Comparison of ENCODE assay signal across 19 cellular contexts in the genomic region with DNA sequence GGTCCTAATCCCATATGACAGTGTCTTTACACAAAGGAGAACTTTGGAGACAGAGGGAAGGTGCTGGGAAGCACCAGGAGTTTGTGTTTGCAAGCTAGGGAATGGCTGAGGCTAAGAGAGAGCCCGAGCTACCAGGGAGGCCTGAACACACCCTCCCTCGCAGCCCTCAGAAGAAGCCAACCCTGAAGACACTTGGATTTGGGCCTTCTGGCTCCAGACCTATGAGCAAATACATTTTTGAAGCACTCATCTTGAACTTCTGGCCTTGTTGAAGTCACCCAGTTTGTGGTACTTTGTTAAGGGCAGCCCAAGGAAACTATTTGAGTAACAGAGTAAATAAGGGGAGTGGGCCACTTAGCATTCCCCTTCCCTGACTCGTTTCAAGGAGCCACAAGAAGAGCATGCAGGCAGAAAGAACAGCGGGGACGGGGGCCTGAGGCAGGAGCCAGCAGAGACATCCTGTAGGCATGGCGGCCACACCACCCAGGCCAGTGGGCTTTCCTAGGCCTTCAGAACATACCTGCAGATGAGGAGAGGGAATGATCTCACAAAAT. TPM values are rescaled to one million over a fixed set of nuclear protein-coding genes. Genes with fewer than 3 reads are reported as not detected.
A peak's percentile ranks its signal among the peaks of the same experiment; 100 is the strongest.
DNase-seq lines count a peak whose midpoint lies in the region; ATAC-seq and TF ChIP-seq lines count a peak whose summit lies in the region.
"Had no signal": no experiment of that assay in that cellular context is flagged by ENCODE, and none has a peak within 500 bp of the region (broad histone marks: within the 10 kb centered on the region; RNA-seq: fewer than 3 reads in every experiment).

No MANE protein-coding gene starts in this region.

- H3K4me3 Mint-ChIP-seq in activated T-helper 2 cell treated with anti-CD3 and anti-CD28 coated beads, Interferon-gamma antibody, Interleukin-2, Interleukin-4, amounts not matched to agents 10 μg/mL and 5 μg/mL and 100 μg/mL, durations not matched to agents 14 hours and 24 hours and 36 hours (ENCODE audit: low read depth): no peak overlapping the region
- H3K4me3 Mint-ChIP-seq: CD14-positive monocyte; CD4-positive, alpha-beta memory T cell had no signal

- no peak overlapping the region for H3K18ac ChIP-seq in neuronal stem cell (ENCODE audit: low read length)

- H3K23ac ChIP-seq in neuronal stem cell (ENCODE audit: low read depth, low read length, poor library complexity): no peak overlapping the region

- TF ChIP-seq CTCF in right atrium auricular region (IDR thresholded peaks at IDR 0.05): no peak
- TF ChIP-seq CTCF in left lung (IDR thresholded peaks at IDR 0.05): no peak
- no peak for TF ChIP-seq CTCF in upper lobe of right lung (IDR thresholded peaks at IDR 0.05)

- no peaks in the 10 kb centered on the region for H3K79me1 ChIP-seq in neuronal stem cell (ENCODE audit: low read depth, low read length)

- no peak overlapping the region for H3K4ac ChIP-seq in neuronal stem cell (ENCODE audit: low read length)

- H3K36me3 Mint-ChIP-seq in activated T-helper 2 cell treated with anti-CD3 and anti-CD28 coated beads, Interferon-gamma antibody, Interleukin-2, Interleukin-4, amounts not matched to agents 10 μg/mL and 5 μg/mL and 100 μg/mL, durations not matched to agents 14 hours and 24 hours and 36 hours (ENCODE audit: low read depth): no peaks in the 10 kb centered on the region
- H3K36me3 Mint-ChIP-seq: CD14-positive monocyte; CD4-positive, alpha-beta memory T cell had no signal

- H3K4me2 ChIP-seq in neuronal stem cell (ENCODE audit: insufficient read depth, low read length, poor library complexity, severe bottlenecking): no peak overlapping the region
- H3K4me2 ChIP-seq: BLaER1 had no signal

- H3K14ac ChIP-seq in neuronal stem cell (ENCODE audit: low read length): no peak overlapping the region

- H4K91ac ChIP-seq in neuronal stem cell (ENCODE audit: low read depth, low read length, poor library complexity): no peak overlapping the region

- no peaks in the 10 kb centered on the region for H3K4me1 ChIP-seq in right atrium auricular region
- no peaks in the 10 kb centered on the region for H3K4me1 ChIP-seq in left lung
- peaks cover 0 to 2% of the 10 kb centered on the region in 2 donors for H3K4me1 ChIP-seq in neuronal stem cell (ENCODE audit: control insufficient read depth in 2 of 2, insufficient read depth in 1 of 2, low read depth in 1 of 2, low read length in 2 of 2)
- peaks cover 11% of the 10 kb centered on the region for H3K4me1 ChIP-seq in upper lobe of right lung
- H3K4me1 ChIP-seq: BLaER1 had no signal

- no peak overlapping the region for H2BK15ac ChIP-seq in neuronal stem cell (ENCODE audit: low read length)

- H3K9me3 ChIP-seq in right atrium auricular region (peaks cover 0 to 4% of the 10 kb centered on the region in 2 donors), left lung (no peaks in the 10 kb centered on the region), neuronal stem cell (replicated peaks in 1 of 2; ENCODE audit: control insufficient read depth in 2 of 2, insufficient read depth in 1 of 2, low read depth in 1 of 2, low read length in 2 of 2) (no peaks in the 10 kb centered on the region), upper lobe of right lung (no peaks in the 10 kb centered on the region)
- H3K9me3 ChIP-seq: BLaER1 had no signal

- no peaks in the 10 kb centered on the region for H3K4me1 Mint-ChIP-seq in activated T-helper 2 cell treated with anti-CD3 and anti-CD28 coated beads, Interferon-gamma antibody, Interleukin-2, Interleukin-4, amounts not matched to agents 10 μg/mL and 5 μg/mL and 100 μg/mL, durations not matched to agents 14 hours and 24 hours and 36 hours (ENCODE audit: low read depth)
- H3K4me1 Mint-ChIP-seq: CD4-positive, alpha-beta memory T cell had no signal

- no peaks in the 10 kb centered on the region for H3K9me3 Mint-ChIP-seq in activated T-helper 2 cell treated with anti-CD3 and anti-CD28 coated beads, Interferon-gamma antibody, Interleukin-2, Interleukin-4, amounts not matched to agents 10 μg/mL and 5 μg/mL and 100 μg/mL, durations not matched to agents 14 hours and 24 hours and 36 hours

- H3K27me3 ChIP-seq in right atrium auricular region (no peaks in the 10 kb centered on the region), left lung (no peaks in the 10 kb centered on the region), neuronal stem cell (ENCODE audit: control insufficient read depth in 3 of 3, insufficient read depth in 3 of 3, low read depth in 1 of 3, low read length in 3 of 3) (peaks cover 0 to 3% (median 0%) of the 10 kb centered on the region in 3 experiments), upper lobe of right lung (no peaks in the 10 kb centered on the region)
- H3K27me3 ChIP-seq: BLaER1 had no signal

- H2BK120ac ChIP-seq in neuronal stem cell (ENCODE audit: low read depth, low read length): no peak overlapping the region

- H3K27ac Mint-ChIP-seq in activated T-helper 2 cell treated with anti-CD3 and anti-CD28 coated beads, Interferon-gamma antibody, Interleukin-2, Interleukin-4, amounts not matched to agents 10 μg/mL and 5 μg/mL and 100 μg/mL, durations not matched to agents 14 hours and 24 hours and 36 hours: no peak overlapping the region

- peaks cover 35% of the 10 kb centered on the region for H3K27me3 Mint-ChIP-seq in activated T-helper 2 cell treated with anti-CD3 and anti-CD28 coated beads, Interferon-gamma antibody, Interleukin-2, Interleukin-4, amounts not matched to agents 10 μg/mL and 5 μg/mL and 100 μg/mL, durations not matched to agents 14 hours and 24 hours and 36 hours (ENCODE audit: low read depth)

- H2BK5ac ChIP-seq in neuronal stem cell (ENCODE audit: low read length): no peak overlapping the region

- peak overlapping the region; percentile 58 for H2AFZ ChIP-seq in neuronal stem cell (ENCODE audit: low read length)
- H2AFZ ChIP-seq: GM23248 had no signal

- ATAC-seq in left cardiac atrium: no peak
- ATAC-seq in left lung: peak; percentile 90
- ATAC-seq in upper lobe of right lung: peak; percentile 71
- ATAC-seq in GM18867 (IDR thresholded peaks at IDR 0.05; ENCODE audit: unreplicated experiment): no peak

- WGBS in neuronal stem cell (ENCODE audit: extremely low coverage in 2 of 2, insufficient read length in 2 of 2, insufficient replicate concordance in 1 of 2), 2 donors: no CpG with 5 or more reads among the region's 6 CpGs

- no peak overlapping the region for H3K9ac ChIP-seq in neuronal stem cell (ENCODE audit: low read depth, low read length, poor library complexity)
- H3K9ac ChIP-seq: BLaER1, GM23248 had no signal

- H3K27ac ChIP-seq in right atrium auricular region (no peak overlapping the region), left lung (no peak overlapping the region), neuronal stem cell (replicated peaks; ENCODE audit: low read length) (no peak overlapping the region), upper lobe of right lung (no peak overlapping the region)
- H3K27ac ChIP-seq: 22Rv1, BLaER1, GM23248, HL-60 had no signal

- intact Hi-C loops in left cardiac atrium (cut with DNase I) (no loop called here), left lung (cut with DNase I) (no loop called here), upper lobe of right lung (cut with DNase I) (no loop called here)
- intact Hi-C loops in activated T-helper 2 cell treated with anti-CD3 and anti-CD28 coated beads, Interferon-gamma antibody, Interleukin-2, Interleukin-4, amounts not matched to agents 10 μg/mL and 5 μg/mL and 100 μg/mL, durations not matched to agents 14 hours and 24 hours and 36 hours (cut with micrococcal nuclease): no loop called here

- no peaks in the 10 kb centered on the region for H3K36me3 ChIP-seq in right atrium auricular region
- H3K36me3 ChIP-seq in left lung: no peaks in the 10 kb centered on the region
- no peaks in the 10 kb centered on the region for H3K36me3 ChIP-seq in neuronal stem cell (replicated peaks in 1 of 2; ENCODE audit: control insufficient read depth in 2 of 2, insufficient read depth in 2 of 2, low read length in 2 of 2)
- H3K36me3 ChIP-seq in upper lobe of right lung: no peaks in the 10 kb centered on the region
- H3K36me3 ChIP-seq: BLaER1 had no signal

- peak; percentile 36 for DNase-seq in right atrium auricular region (ENCODE audit: low spot score)
- DNase-seq in left cardiac atrium: no peak
- DNase-seq in left lung: no peak
- no peak for DNase-seq in neuronal stem cell (ENCODE audit: low spot score)
- DNase-seq in upper lobe of right lung: no peak
- DNase-seq in activated T-helper 2 cell treated with anti-CD3 and anti-CD28 coated beads, Interferon-gamma antibody, Interleukin-2, Interleukin-4, amounts not matched to agents 10 μg/mL and 5 μg/mL and 100 μg/mL, durations not matched to agents 14 hours and 24 hours and 36 hours (ENCODE audit: low spot score): no peak
- DNase-seq in NCI-H1105 (lab: John Stamatoyannopoulos, UW): no peak
- DNase-seq: CD4-positive, alpha-beta memory T cell; DMS153; DMS79; GDM1; GM23248; HCEC 1CT; IMR-90 had no signal

- no peak overlapping the region for H2BK12ac ChIP-seq in neuronal stem cell (ENCODE audit: low read length)

- no peak overlapping the region for H4K8ac ChIP-seq in neuronal stem cell (ENCODE audit: low read depth, low read length)

- no peak overlapping the region for H3K4me3 ChIP-seq in right atrium auricular region
- H3K4me3 ChIP-seq in left lung: no peak overlapping the region
- no peak overlapping the region for H3K4me3 ChIP-seq in neuronal stem cell (ENCODE audit: low read length in 2 of 2)
- H3K4me3 ChIP-seq in upper lobe of right lung: no peak overlapping the region
- H3K4me3 ChIP-seq: BLaER1, GM23248 had no signal

- H2AK5ac ChIP-seq in neuronal stem cell (ENCODE audit: low read depth, low read length): no peak overlapping the region

RNA-seq across cellular contexts. Expression of gene QSOX1, which starts 13.2 kb away (rescaled TPM):
- total RNA-seq in right atrium auricular region (100 to 1,000 TPM; 199 to 332 TPM), left cardiac atrium (100 to 1,000 TPM; 226 to 328 TPM), left lung (100 to 1,000 TPM; 433 to 482 TPM), upper lobe of right lung (275 TPM)
- 31.6 TPM for polyA plus RNA-seq in neuronal stem cell (2013, experiment 1 of 2)
- polyA plus RNA-seq in neuronal stem cell (2013, experiment 2 of 2): 30.8 TPM
- total RNA-seq in activated T-helper 2 cell treated with anti-CD3 and anti-CD28 coated beads, Interferon-gamma antibody, Interleukin-2, Interleukin-4, amounts not matched to agents 10 μg/mL and 5 μg/mL and 100 μg/mL, durations not matched to agents 14 hours and 24 hours and 36 hours: 58.7 and 62.6 TPM in 2 replicates

Comparison
In these comparisons a context has a peak if more than half of its experiments do, and no peak if none do; other contexts are left out.
1. ATAC-seq: peak in left lung (single experiment) and upper lobe of right lung (single experiment); none in left cardiac atrium (0 of 2) and GM18867 (single experiment).